In the genomic region with DNA sequence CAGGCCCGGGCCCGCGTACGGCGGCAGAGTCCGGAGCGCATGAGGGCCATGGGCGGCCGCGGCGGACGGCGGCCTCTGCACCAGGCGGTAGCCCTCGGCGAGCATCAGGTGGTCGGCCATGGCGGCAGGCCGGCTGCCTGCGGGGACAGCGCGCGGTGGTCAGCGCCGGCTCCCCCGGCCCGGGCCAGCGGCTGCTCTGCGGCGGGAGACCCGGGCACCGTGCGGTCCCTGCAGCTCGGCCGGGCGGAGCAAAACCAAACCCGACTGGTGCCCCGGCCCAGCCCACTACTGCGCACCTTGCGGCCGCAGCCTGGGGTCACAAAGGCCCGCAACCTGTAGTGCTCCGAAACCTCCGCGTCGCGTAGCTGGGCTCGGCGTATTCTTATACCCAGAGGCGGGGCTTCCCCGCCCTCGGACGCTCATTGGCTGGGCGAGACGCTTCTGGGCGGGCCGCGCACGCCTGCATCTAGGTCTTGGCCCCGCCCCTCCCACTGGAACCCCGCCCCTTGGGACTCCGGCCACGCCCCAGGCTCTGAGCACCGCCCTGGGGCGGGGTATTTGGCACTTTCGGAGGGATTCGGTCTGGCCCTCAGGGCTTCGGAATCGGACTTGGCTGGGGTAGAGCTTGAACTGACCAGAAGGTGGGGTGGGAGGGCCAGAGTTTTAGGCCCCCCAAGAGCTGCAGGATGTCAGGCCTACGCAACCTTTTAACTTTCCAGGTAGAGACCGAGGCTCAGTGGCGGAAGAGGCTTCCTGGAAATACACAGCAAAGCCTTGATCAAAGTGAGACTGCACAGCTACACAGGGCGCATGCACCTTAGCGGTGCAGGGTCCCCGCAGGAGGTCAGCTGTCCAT, we compare ENCODE assay signal across 8 cellular contexts.
DNase-seq lines count a peak whose midpoint lies in the region; ATAC-seq and TF ChIP-seq lines count a peak whose summit lies in the region.

Gene CITED4, minus strand, starts transcription at position 356 of the 856 bp plus-strand sequence. Its CDS starts 236 bp downstream, at position 120.

- peak; percentile 13 for TF ChIP-seq CTCF in nephron progenitor cell (IDR thresholded peaks at IDR 0.05)

- no peaks in the 10 kb centered on the region for H3K9me3 Mint-ChIP-seq in nephron progenitor cell
- H3K9me3 Mint-ChIP-seq in stimulated activated naive CD8-positive, alpha-beta T cell treated with anti-CD3 and anti-CD28 coated beads, Interleukin-15, Interleukin-2, amounts not matched to agents 100 ng/mL and 50 ng/mL, for 24 hours = no peaks in the 10 kb centered on the region

- peak within 1 kb of the TSS; percentile 85 for H3K4me3 Mint-ChIP-seq in nephron progenitor cell
- peak within 1 kb of the TSS; percentile 88 for H3K4me3 Mint-ChIP-seq in stimulated activated naive CD8-positive, alpha-beta T cell treated with anti-CD3 and anti-CD28 coated beads, Interleukin-15, Interleukin-2, amounts not matched to agents 100 ng/mL and 50 ng/mL, for 24 hours

- in situ Hi-C loops in KBM-7 (cut with MboI; ENCODE audit: low pct_unique_long_range_greater_than_20kb, low sequenced_read_pairs) = no loop called here

- H3K36me3 Mint-ChIP-seq in nephron progenitor cell (ENCODE audit: low read depth) = no peaks in the 10 kb centered on the region
- no peaks in the 10 kb centered on the region for H3K36me3 Mint-ChIP-seq in stimulated activated naive CD8-positive, alpha-beta T cell treated with anti-CD3 and anti-CD28 coated beads, Interleukin-15, Interleukin-2, amounts not matched to agents 100 ng/mL and 50 ng/mL, for 24 hours (ENCODE audit: low read depth)

- peak; percentile 90 for DNase-seq in DMS53 treated with DMSO at 0.1 percent for 48 hours (lab: John Stamatoyannopoulos, UW; ENCODE audit: unreplicated experiment)
- DNase-seq in KBM-7 = peak; percentile 94
- peak; percentile 95 for DNase-seq in RKO (ENCODE audit: low spot score)
- peak; percentile 98 for DNase-seq in activated effector memory CD4-positive, alpha-beta T cell treated with anti-CD3 and anti-CD28 coated beads, Interleukin-2, amount 50 U/mL, for 16 hours
- peak; percentile 84 for DNase-seq in fibroblast of the conjunctiva (ENCODE audit: low read depth)
- peak; percentile 98 for DNase-seq in nephron progenitor cell

- peaks cover 39% of the 10 kb centered on the region for H3K27me3 Mint-ChIP-seq in nephron progenitor cell (ENCODE audit: low read depth, poor library complexity)
- H3K27me3 Mint-ChIP-seq in stimulated activated naive CD8-positive, alpha-beta T cell treated with anti-CD3 and anti-CD28 coated beads, Interleukin-15, Interleukin-2, amounts not matched to agents 100 ng/mL and 50 ng/mL, for 24 hours = peaks cover 17% of the 10 kb centered on the region

- H3K4me1 Mint-ChIP-seq in nephron progenitor cell = peaks cover 32% of the 10 kb centered on the region
- peaks cover 16% of the 10 kb centered on the region for H3K4me1 Mint-ChIP-seq in stimulated activated naive CD8-positive, alpha-beta T cell treated with anti-CD3 and anti-CD28 coated beads, Interleukin-15, Interleukin-2, amounts not matched to agents 100 ng/mL and 50 ng/mL, for 24 hours (ENCODE audit: low read depth)

- ATAC-seq in GM21717 (IDR thresholded peaks at IDR 0.05; ENCODE audit: unreplicated experiment) = peak; percentile 89

- no peak within 1 kb of the TSS for H3K27ac Mint-ChIP-seq in nephron progenitor cell
- peak within 1 kb of the TSS; percentile 78 for H3K27ac Mint-ChIP-seq in stimulated activated naive CD8-positive, alpha-beta T cell treated with anti-CD3 and anti-CD28 coated beads, Interleukin-15, Interleukin-2, amounts not matched to agents 100 ng/mL and 50 ng/mL, for 24 hours

Comparison
In these comparisons a context has a peak if more than half of its experiments do, and no peak if none do; other contexts are left out.
1. Peak in every context shown above with its lines: DNase-seq and ATAC-seq.